In the genomic region with DNA sequence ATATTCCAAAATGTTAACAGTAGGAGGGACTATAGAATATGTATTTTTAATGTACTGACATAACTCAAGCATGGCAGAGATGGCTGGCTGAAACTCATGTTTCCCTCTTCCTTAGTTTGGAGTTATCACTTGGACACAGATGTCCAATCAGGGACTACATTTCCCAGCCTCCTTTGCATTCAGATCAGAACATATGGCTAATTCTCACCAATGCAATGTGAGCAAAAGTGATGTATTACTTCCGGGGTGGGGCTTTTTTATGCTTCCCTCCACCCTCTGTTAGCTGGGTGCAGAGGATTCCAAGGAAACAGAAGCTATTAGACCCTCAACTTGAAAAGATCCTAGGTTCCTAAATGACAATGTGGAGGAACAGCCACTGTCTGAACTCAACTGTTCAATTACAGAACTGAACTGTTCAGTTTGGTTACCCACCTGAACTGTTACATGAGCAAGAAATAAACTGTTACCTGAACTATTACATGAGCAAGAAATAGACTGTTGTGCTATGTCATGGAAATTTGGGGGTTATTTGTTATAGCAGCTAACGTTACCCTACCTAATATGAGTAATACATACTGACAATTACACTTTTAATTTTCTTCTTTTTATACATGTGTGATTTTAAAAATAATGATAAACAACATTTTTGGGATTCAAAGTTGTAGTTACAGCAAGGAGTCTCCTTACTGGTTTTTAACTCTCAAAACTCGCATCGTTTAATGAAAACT, we compare ENCODE assay signal across 15 cellular contexts. TPM values are rescaled to one million over a fixed set of nuclear protein-coding genes. Genes with fewer than 3 reads are reported as not detected.
DNase-seq lines count a peak whose midpoint lies in the region; ATAC-seq and TF ChIP-seq lines count a peak whose summit lies in the region.
"Had no signal": no experiment of that assay in that cellular context is flagged by ENCODE, and none has a peak within 500 bp of the region (broad histone marks: within the 10 kb centered on the region; RNA-seq: fewer than 3 reads in every experiment).

No MANE protein-coding gene starts in this region.

- H3K36me3 ChIP-seq in IMR-90 (ENCODE audit: control insufficient read depth, insufficient read depth, low read length) = no peaks in the 10 kb centered on the region
- H3K36me3 ChIP-seq: right atrium auricular region, WERI-Rb-1 had no signal

- intact Hi-C loops in IMR-90 (cut with micrococcal nuclease) = no loop called here
- intact Hi-C loops in activated CD4-positive, alpha-beta T cell treated with anti-CD3 and anti-CD28 coated beads for 36 hours (cut with DNase I, micrococcal nuclease) = no loop called here

- DNase-seq in EH (ENCODE audit: low read depth) (peak; percentile 15), IMR-90 (no peak), RWPE1 (ENCODE audit: low spot score) (peak; percentile 13), epithelial cell of esophagus (ENCODE audit: low read depth) (peak; percentile 10), osteocyte (ENCODE audit: extremely low spot score, unreplicated experiment) (no peak)
- no peak for DNase-seq in activated CD4-positive, alpha-beta T cell treated with anti-CD3 and anti-CD28 coated beads for 36 hours
- DNase-seq: amniotic stem cell, DMS153, islet precursor cell, MV-4-11, substantia nigra, WERI-Rb-1 had no signal

- peaks cover 12% of the 10 kb centered on the region for H3K27me3 Mint-ChIP-seq in osteocyte (ENCODE audit: unreplicated experiment)
- peaks cover 15% of the 10 kb centered on the region for H3K27me3 Mint-ChIP-seq in activated CD4-positive, alpha-beta T cell treated with anti-CD3 and anti-CD28 coated beads for 36 hours

- H3K79me1 ChIP-seq in IMR-90 (ENCODE audit: low read depth in 1 of 2, low read length in 2 of 2) = no peaks in the 10 kb centered on the region

- no peak overlapping the region for H3K4me3 Mint-ChIP-seq in osteocyte (ENCODE audit: unreplicated experiment)
- H3K4me3 Mint-ChIP-seq in activated CD4-positive, alpha-beta T cell treated with anti-CD3 and anti-CD28 coated beads for 36 hours = no peak overlapping the region

- H2BK15ac ChIP-seq in IMR-90 (ENCODE audit: low read depth, low read length) = no peak overlapping the region

- H3K36me3 Mint-ChIP-seq in osteocyte (ENCODE audit: unreplicated experiment) = no peaks in the 10 kb centered on the region
- no peaks in the 10 kb centered on the region for H3K36me3 Mint-ChIP-seq in activated CD4-positive, alpha-beta T cell treated with anti-CD3 and anti-CD28 coated beads for 36 hours (ENCODE audit: low read depth)

- no peak overlapping the region for H3K18ac ChIP-seq in IMR-90 (ENCODE audit: low read depth, low read length)

- TF ChIP-seq POLR2A in IMR-90 (IDR thresholded peaks at IDR 0.05; ENCODE audit: low read depth, low read length) = no peak

- H4K20me1 ChIP-seq in IMR-90 (ENCODE audit: insufficient read depth, low read length) = no peaks in the 10 kb centered on the region

- no peak overlapping the region for H2AK9ac ChIP-seq in IMR-90 (replicated peaks; ENCODE audit: low read depth, low read length, poor library complexity)

- no peaks in the 10 kb centered on the region for H3K4me1 Mint-ChIP-seq in osteocyte (ENCODE audit: unreplicated experiment)
- no peaks in the 10 kb centered on the region for H3K4me1 Mint-ChIP-seq in activated CD4-positive, alpha-beta T cell treated with anti-CD3 and anti-CD28 coated beads for 36 hours

- no peak overlapping the region for H2AK5ac ChIP-seq in IMR-90 (ENCODE audit: low read depth, low read length)

- H3K4me3 ChIP-seq in IMR-90 (ENCODE audit: insufficient read depth, low read depth, low read length) = no peak overlapping the region
- H3K4me3 ChIP-seq in epithelial cell of esophagus (ENCODE audit: low read length) = no peak overlapping the region
- H3K4me3 ChIP-seq: right atrium auricular region had no signal

- H2AFZ ChIP-seq in IMR-90 (replicated peaks; ENCODE audit: low read length, poor library complexity) = no peak overlapping the region

- POLR2A ChIA-PET in IMR-90 (lab: Charles Lee; ENCODE audit: unreplicated experiment) (no interaction called here), RWPE1 (lab: Yijun Ruan, JAX; ENCODE audit: low non-redundant PET) (no interaction called here)
- POLR2A ChIA-PET in activated CD4-positive, alpha-beta T cell treated with anti-CD3 and anti-CD28 coated beads for 36 hours (lab: Charles Lee) = no interaction called here

- CTCF ChIA-PET in IMR-90 (lab: Yijun Ruan, JAX) = interaction anchor here (1.6 kb wide), 1 partner anchor 12 kb away, joined by 5 read pairs; no protein-coding TSS in a partner anchor
- CTCF ChIA-PET in RWPE1 (lab: Yijun Ruan, JAX) = no interaction called here
- CTCF ChIA-PET in activated CD4-positive, alpha-beta T cell treated with anti-CD3 and anti-CD28 coated beads for 36 hours (lab: Charles Lee) = no interaction called here

- no peaks in the 10 kb centered on the region for H3K9me3 ChIP-seq in IMR-90 (ENCODE audit: control insufficient read depth, insufficient read depth, low read length)

- H3K27ac ChIP-seq in IMR-90 (ENCODE audit: insufficient read depth, low read length) (no peak overlapping the region), RWPE1 (no peak overlapping the region)
- H3K27ac ChIP-seq: right atrium auricular region, WERI-Rb-1 had no signal

- no TSS peak for BruUV-seq in IMR-90 (replicated peaks; lab: Mats Ljungman, UMichigan)

- H2BK120ac ChIP-seq in IMR-90 (ENCODE audit: low read depth, low read length) = no peak overlapping the region

- no peak overlapping the region for H4K8ac ChIP-seq in IMR-90 (ENCODE audit: low read depth in 2 of 2, low read length in 2 of 2)

- no peak for TF ChIP-seq RAD21 in IMR-90 (IDR thresholded peaks at IDR 0.05; ENCODE audit: low read length)

- no peak overlapping the region for H3K56ac ChIP-seq in IMR-90 (ENCODE audit: extremely low read depth, insufficient read depth, low read length)

- no peaks in the 10 kb centered on the region for H3K9me3 Mint-ChIP-seq in osteocyte (ENCODE audit: unreplicated experiment)
- H3K9me3 Mint-ChIP-seq in activated CD4-positive, alpha-beta T cell treated with anti-CD3 and anti-CD28 coated beads for 36 hours (ENCODE audit: low read depth) = no peaks in the 10 kb centered on the region

- no peak overlapping the region for H3K4ac ChIP-seq in IMR-90 (ENCODE audit: low read depth, low read length)

- H3K27me3 ChIP-seq in IMR-90 (ENCODE audit: control insufficient read depth, insufficient read depth, low read length) = peaks cover 13% of the 10 kb centered on the region
- H3K27me3 ChIP-seq: right atrium auricular region had no signal

- no peak overlapping the region for H3K4me2 ChIP-seq in IMR-90 (ENCODE audit: low read depth, low read length)

- in situ Hi-C loops in IMR-90 (cut with MboI; ENCODE audit: low sequenced_read_pairs) = no loop called here

- no peak overlapping the region for H4K91ac ChIP-seq in IMR-90 (ENCODE audit: insufficient read depth, low read depth, low read length)

- no peaks in the 10 kb centered on the region for H3K9me1 ChIP-seq in IMR-90 (ENCODE audit: insufficient read depth, low read length)

- peak; percentile 40 for ATAC-seq in IMR-90 (ENCODE audit: low read depth)
- no peak for ATAC-seq in HG02884 (IDR thresholded peaks at IDR 0.05; ENCODE audit: unreplicated experiment)
- ATAC-seq in GM21619 (IDR thresholded peaks at IDR 0.05; ENCODE audit: unreplicated experiment) = no peak
- no peak for ATAC-seq in activated CD4-positive, alpha-beta T cell treated with anti-CD3 and anti-CD28 coated beads for 36 hours

- H2BK20ac ChIP-seq in IMR-90 (ENCODE audit: low read depth, low read length) = no peak overlapping the region

- H3K14ac ChIP-seq in IMR-90 (replicated peaks; ENCODE audit: low read depth, low read length) = no peak overlapping the region

- dilution Hi-C loops in IMR-90 (cut with HindIII; ENCODE audit: low sequenced_read_pairs, unreplicated experiment) = no loop called here

- H3K27ac Mint-ChIP-seq in osteocyte (ENCODE audit: unreplicated experiment) = no peak overlapping the region
- H3K27ac Mint-ChIP-seq in activated CD4-positive, alpha-beta T cell treated with anti-CD3 and anti-CD28 coated beads for 36 hours = no peak overlapping the region

- no peaks in the 10 kb centered on the region for H3K4me1 ChIP-seq in IMR-90 (ENCODE audit: control insufficient read depth, insufficient read depth, low read length)

- H4K5ac ChIP-seq in IMR-90 (ENCODE audit: low read depth, low read length) = no peak overlapping the region

- H3K23ac ChIP-seq in IMR-90 (ENCODE audit: low read depth, low read length) = no peak overlapping the region

- WGBS in IMR-90 (ENCODE audit: extremely low coverage in 2 of 2, insufficient read length in 1 of 2), 2 experiments = no CpG with 5 or more reads among the region's 4 CpGs

- H2BK5ac ChIP-seq in IMR-90 (ENCODE audit: low read depth, low read length, poor library complexity, severe bottlenecking) = no peak overlapping the region

- TF ChIP-seq CTCF in IMR-90 (conservative IDR thresholded peaks at IDR 0.05; ENCODE audit: low read depth, low read length) (no peak), RWPE1 (conservative IDR thresholded peaks at IDR 0.05; ENCODE audit: low read depth) (no peak), epithelial cell of esophagus (IDR thresholded peaks at IDR 0.05; ENCODE audit: insufficient read depth, low read depth, low read length, missing control alignments) (no peak), osteocyte (IDR thresholded peaks at IDR 0.05) (no peak)

- H3K9ac ChIP-seq in IMR-90 (ENCODE audit: low read depth, low read length) = no peak overlapping the region

TF ChIP-seq in IMR-90, 13 proteins besides CTCF, POLR2A, EP300 and RAD21 (continues in another document):
- no peak for TF ChIP-seq MAFK (IDR thresholded peaks at IDR 0.05; ENCODE audit: low read depth, low read length)
- TF ChIP-seq, protein P1, sequence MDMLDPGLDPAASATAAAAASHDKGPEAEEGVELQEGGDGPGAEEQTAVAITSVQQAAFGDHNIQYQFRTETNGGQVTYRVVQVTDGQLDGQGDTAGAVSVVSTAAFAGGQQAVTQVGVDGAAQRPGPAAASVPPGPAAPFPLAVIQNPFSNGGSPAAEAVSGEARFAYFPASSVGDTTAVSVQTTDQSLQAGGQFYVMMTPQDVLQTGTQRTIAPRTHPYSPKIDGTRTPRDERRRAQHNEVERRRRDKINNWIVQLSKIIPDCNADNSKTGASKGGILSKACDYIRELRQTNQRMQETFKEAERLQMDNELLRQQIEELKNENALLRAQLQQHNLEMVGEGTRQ (IDR thresholded peaks at IDR 0.05; ENCODE audit: low read depth, low read length) = peak; percentile 8; the same call in 1 of the 2 replicates
- TF ChIP-seq MAZ (IDR thresholded peaks at IDR 0.05; ENCODE audit: borderline replicate concordance, low read depth, low read length) = no peak
- no peak for TF ChIP-seq RCOR1 (IDR thresholded peaks at IDR 0.05; ENCODE audit: insufficient replicate concordance, low read length)
- TF ChIP-seq RFX5 (IDR thresholded peaks at IDR 0.05; ENCODE audit: low read depth, low read length) = no peak
- TF ChIP-seq FOS (IDR thresholded peaks at IDR 0.05; ENCODE audit: low read depth, low read length) = no peak

RNA-seq across cellular contexts. Expression of a gene that starts 29.6 kb away (rescaled TPM):
- not detected in 2 replicates for total RNA-seq in IMR-90 (2012; rRNA removed)
- not detected in 2 replicates for polyA plus RNA-seq in IMR-90 (2012; rRNA removed)
- 0.01 TPM in 1 of 2 replicates, not detected in the other for polyA plus RNA-seq in IMR-90 (2012; cell fraction: cytosol; rRNA removed)
- 0.03 TPM in 1 of 2 replicates, not detected in the other for polyA plus RNA-seq in IMR-90 (2012; cell fraction: nucleus; rRNA removed; ENCODE audit: low replicate concordance)
- total RNA-seq in osteocyte = 0.24 and 0.26 TPM in 2 replicates
- under 1 TPM; 0.14 to 0.67 TPM for total RNA-seq in activated CD4-positive, alpha-beta T cell treated with anti-CD3 and anti-CD28 coated beads for 36 hours

Comparison
In these comparisons a context has a peak if more than half of its experiments do, and no peak if none do; other contexts are left out.
1. DNase-seq: peak in EH (single experiment), RWPE1 (single experiment) and epithelial cell of esophagus (single experiment); none in IMR-90 (single experiment), osteocyte (single experiment) and activated CD4-positive, alpha-beta T cell treated with anti-CD3 and anti-CD28 coated beads for 36 hours (single experiment).